Comparison of ENCODE assay signal across 12 cellular contexts in genomic region chr15:66405007-66405406, GRCh38. TPM values are rescaled to one million over a fixed set of nuclear protein-coding genes. Genes with fewer than 3 reads are reported as not detected.
DNase-seq lines count a peak whose midpoint lies in the region; ATAC-seq and TF ChIP-seq lines count a peak whose summit lies in the region.
"Had no signal": no experiment of that assay in that cellular context is flagged by ENCODE, and none has a peak within 500 bp of the region (broad histone marks: within the 10 kb centered on the region; RNA-seq: fewer than 3 reads in every experiment).

No MANE protein-coding gene starts in this region.

- H3K4me3 Mint-ChIP-seq in CD4-positive, alpha-beta T cell = peak overlapping the region; percentile 85
- H3K4me3 Mint-ChIP-seq in naive thymus-derived CD8-positive, alpha-beta T cell = peak overlapping the region; percentile 34 to 88 (median 71)

- H3K4me3 ChIP-seq in Loucy (ENCODE audit: low read length, poor library complexity, severe bottlenecking) (peak overlapping the region; percentile 60), epithelial cell of esophagus (ENCODE audit: low read length) (no peak overlapping the region)
- H3K4me3 ChIP-seq: stomach had no signal

- POLR2A ChIA-PET in CD4-positive, alpha-beta T cell (lab: Charles Lee) = interaction anchor here (0.7 to 1.7 kb wide), 6 partner anchors 12 to 110 kb away, joined by 3 to 5 read pairs (median 4); no protein-coding TSS in a partner anchor
- POLR2A ChIA-PET in naive thymus-derived CD8-positive, alpha-beta T cell (lab: Charles Lee) = interaction anchor here (0.7 to 0.8 kb wide), 2 partner anchors 12 to 17 kb away, joined by 3 read pairs; no protein-coding TSS in a partner anchor

- H3K79me2 ChIP-seq in Loucy (ENCODE audit: insufficient read depth, low read length) = peaks cover 100% of the 10 kb centered on the region

- CTCF ChIA-PET in CD4-positive, alpha-beta T cell (lab: Charles Lee) = interaction anchor here (0.8 to 5.8 kb wide), 6 partner anchors 8 to 93 kb away, joined by 3 to 34 read pairs (median 4); partner anchors contain the start of genes MAP2K1 and SNAPC5

- H3K9me3 Mint-ChIP-seq in CD4-positive, alpha-beta T cell = no peaks in the 10 kb centered on the region
- H3K9me3 Mint-ChIP-seq in naive thymus-derived CD8-positive, alpha-beta T cell = no peaks in the 10 kb centered on the region
- H3K9me3 Mint-ChIP-seq: activated CD4-positive, alpha-beta T cell treated with anti-CD3 and anti-CD28 coated beads, Interleukin-2, amount 10 ng/mL, durations not matched to agents 7 days and 5 days had no signal

- ATAC-seq in CD4-positive, alpha-beta T cell (ENCODE audit: poor library complexity) = no peak
- no peak for ATAC-seq in naive thymus-derived CD8-positive, alpha-beta T cell
- ATAC-seq in HG03280 (IDR thresholded peaks at IDR 0.05; ENCODE audit: unreplicated experiment) (no peak), HG03432 (IDR thresholded peaks at IDR 0.05; ENCODE audit: unreplicated experiment) (no peak), HG02870 (IDR thresholded peaks at IDR 0.05; ENCODE audit: unreplicated experiment) (no peak)

- peak overlapping the region; percentile 70 for H3K27ac Mint-ChIP-seq in CD4-positive, alpha-beta T cell
- H3K27ac Mint-ChIP-seq in naive thymus-derived CD8-positive, alpha-beta T cell = peak overlapping the region in 4 of 10 donors; percentile 71 to 90 (median 72)

- peaks cover 8% of the 10 kb centered on the region for H4K20me1 ChIP-seq in Loucy (ENCODE audit: insufficient read depth, low read length, poor library complexity, severe bottlenecking)

- no peak for DNase-seq in CD4-positive, alpha-beta T cell
- DNase-seq in epithelial cell of esophagus (ENCODE audit: low read depth) (peak; percentile 22), DMS79 (lab: John Stamatoyannopoulos, UW) (no peak)
- no peak for DNase-seq in naive thymus-derived CD8-positive, alpha-beta T cell
- DNase-seq: activated CD4-positive, alpha-beta T cell treated with anti-CD3 and anti-CD28 coated beads, Interleukin-2, amount 10 ng/mL, durations not matched to agents 7 days and 5 days; C1 segment of cervical spinal cord; NCI-H1092; stomach had no signal

- intact Hi-C loops in CD4-positive, alpha-beta T cell (cut with DNase I, micrococcal nuclease) = no loop called here

- H3K4me2 ChIP-seq in Loucy (ENCODE audit: low read depth, low read length, poor library complexity, severe bottlenecking) = peak overlapping the region; percentile 72

- peaks cover 96% of the 10 kb centered on the region for H3K4me1 Mint-ChIP-seq in CD4-positive, alpha-beta T cell (ENCODE audit: low read depth)
- H3K4me1 Mint-ChIP-seq in naive thymus-derived CD8-positive, alpha-beta T cell = peaks cover 55 to 96% (median 95%) of the 10 kb centered on the region in 4 donors

- H3K9me2 ChIP-seq in Loucy (replicated peaks; ENCODE audit: low read depth, low read length) = no peaks in the 10 kb centered on the region

- no peaks in the 10 kb centered on the region for H3F3A ChIP-seq in Loucy (ENCODE audit: low read depth)

- H3K9me3 ChIP-seq in CD4-positive, alpha-beta T cell (ENCODE audit: control insufficient read depth, low read length) = no peaks in the 10 kb centered on the region
- H3K9me3 ChIP-seq in Loucy (ENCODE audit: insufficient read depth, low read depth, low read length) = no peaks in the 10 kb centered on the region
- H3K9me3 ChIP-seq: stomach had no signal

- peaks cover 84% of the 10 kb centered on the region for H3K4me1 ChIP-seq in Loucy (ENCODE audit: insufficient read depth, low read length, poor library complexity, severe bottlenecking)

- peak overlapping the region; percentile 29 for H3K9ac ChIP-seq in Loucy (ENCODE audit: low read depth, low read length, poor library complexity, severe bottlenecking)

- H3K27me3 ChIP-seq in CD4-positive, alpha-beta T cell (ENCODE audit: control insufficient read depth, insufficient read depth, low read length) = no peaks in the 10 kb centered on the region
- H3K27me3 ChIP-seq in Loucy (ENCODE audit: insufficient read depth, low read length, poor library complexity, severe bottlenecking) = no peaks in the 10 kb centered on the region
- H3K27me3 ChIP-seq: stomach had no signal

- H2AFZ ChIP-seq in Loucy (ENCODE audit: low read length) = no peak overlapping the region

- H3K36me3 ChIP-seq in Loucy (ENCODE audit: insufficient read depth, low read length) = no peaks in the 10 kb centered on the region

- no peak overlapping the region for H3K27ac ChIP-seq in CD4-positive, alpha-beta T cell (ENCODE audit: low read depth, low read length)
- H3K27ac ChIP-seq: stomach had no signal

- no peak for TF ChIP-seq CTCF in CD4-positive, alpha-beta T cell (IDR thresholded peaks at IDR 0.05)
- TF ChIP-seq CTCF in Loucy (conservative IDR thresholded peaks at IDR 0.05; ENCODE audit: low read length) (no peak), epithelial cell of esophagus (IDR thresholded peaks at IDR 0.05; ENCODE audit: insufficient read depth, low read depth, low read length, missing control alignments) (no peak)

- H3K27me3 Mint-ChIP-seq in CD4-positive, alpha-beta T cell = no peaks in the 10 kb centered on the region
- H3K27me3 Mint-ChIP-seq in naive thymus-derived CD8-positive, alpha-beta T cell = no peaks in the 10 kb centered on the region
- H3K27me3 Mint-ChIP-seq: activated CD4-positive, alpha-beta T cell treated with anti-CD3 and anti-CD28 coated beads, Interleukin-2, amount 10 ng/mL, durations not matched to agents 7 days and 5 days had no signal

- peaks cover 8% of the 10 kb centered on the region for H3K36me3 Mint-ChIP-seq in CD4-positive, alpha-beta T cell (ENCODE audit: low read depth)
- peaks cover 0 to 6% (median 0%) of the 10 kb centered on the region in 3 donors for H3K36me3 Mint-ChIP-seq in naive thymus-derived CD8-positive, alpha-beta T cell

RNA-seq across cellular contexts. Expression of gene MAP2K1, which starts 18.3 kb away (rescaled TPM):
- 10 to 100 TPM; 33.8 to 34.7 TPM for total RNA-seq in CD4-positive, alpha-beta T cell
- total RNA-seq in naive thymus-derived CD8-positive, alpha-beta T cell = 10 to 100 TPM; 49.3 to 50.8 TPM
- 10 to 100 TPM; 34.7 to 41.7 (median 39.3) TPM for polyA plus RNA-seq in naive thymus-derived CD8-positive, alpha-beta T cell

RNA-seq across cellular contexts. Expression of gene TIPIN, which starts 48.5 kb away (rescaled TPM):
- total RNA-seq in CD4-positive, alpha-beta T cell = 1 to 10 TPM; 3.7 to 3.9 TPM
- total RNA-seq in naive thymus-derived CD8-positive, alpha-beta T cell = 10 to 100 TPM; 13.6 to 14.4 TPM
- polyA plus RNA-seq in naive thymus-derived CD8-positive, alpha-beta T cell = 10 to 100 TPM in 2 of 3 donors, 1 to 10 TPM in 1; 9.0 to 12.1 (median 10.3) TPM
